In genomic region chr21:32260130-32260529, GRCh38 we compare ENCODE assay signal across 12 cellular contexts. TPM values are rescaled to one million over a fixed set of nuclear protein-coding genes. Genes with fewer than 3 reads are reported as not detected.
"Had no signal": no experiment of that assay in that cellular context is flagged by ENCODE, and none has a peak within 500 bp of the region (broad histone marks: within the 10 kb centered on the region; RNA-seq: fewer than 3 reads in every experiment).

No MANE protein-coding gene starts in this region.

- FAIRE-seq: H1, H54 had no signal

- H3K9ac ChIP-seq: GM23248 had no signal

- H3K4me3 ChIP-seq: GM23248, GM23338, HAP-1 had no signal

- DNase-seq: GM23248, GOT3, H7, H9, HCEC 1CT, HFFc6 had no signal

- H3K4me3 Mint-ChIP-seq: GM23338, H9, HFFc6 had no signal

- H2AFZ ChIP-seq: GM23248, GM23338 had no signal

- H3K4me2 ChIP-seq: GM23338 had no signal

- H3K9me3 ChIP-seq: HAP-1 had no signal

- H3K27ac Mint-ChIP-seq: GM23338, HFFc6 had no signal

- ATAC-seq: GM23338, HCT116 had no signal

- H3K36me3 ChIP-seq: HAP-1 had no signal

- H3K9me3 Mint-ChIP-seq: GM23338, H9, HFFc6 had no signal

- H3K27ac ChIP-seq: GM23248 had no signal

- H3K4me1 ChIP-seq: HAP-1 had no signal

RNA-seq across cellular contexts. Expression of gene MRAP, which starts 38.5 kb away (rescaled TPM):
- total RNA-seq: GM23248, GM23338, H1, H4, H7, H9, HFFc6 had no signal
- polyA plus RNA-seq: GM23248, H1 had no signal
